In genomic region chr11:43962383-43962969, GRCh38 we compare ENCODE assay signal across 15 cellular contexts. TPM values are rescaled to one million over a fixed set of nuclear protein-coding genes. Genes with fewer than 3 reads are reported as not detected.
A peak's percentile ranks its signal among the peaks of the same experiment; 100 is the strongest.
DNase-seq lines count a peak whose midpoint lies in the region; ATAC-seq and TF ChIP-seq lines count a peak whose summit lies in the region.
"Had no signal": no experiment of that assay in that cellular context is flagged by ENCODE, and none has a peak within 500 bp of the region (broad histone marks: within the 10 kb centered on the region; RNA-seq: fewer than 3 reads in every experiment).

No MANE protein-coding gene starts in this region.

- H2AFZ ChIP-seq in neural cell (ENCODE audit: low read depth, low read length) = peak overlapping the region; percentile 37

- TF ChIP-seq RAD21 in neural cell (conservative IDR thresholded peaks at IDR 0.05) = no peak

- ATAC-seq in GM21447 (IDR thresholded peaks at IDR 0.05; ENCODE audit: unreplicated experiment) (no peak), HG02623 (IDR thresholded peaks at IDR 0.05; ENCODE audit: unreplicated experiment) (no peak)
- ATAC-seq: psoas muscle had no signal

- no peak for DNase-seq in BE2C
- peak; percentile 80 for DNase-seq in NCI-H2227 (lab: John Stamatoyannopoulos, UW; ENCODE audit: unreplicated experiment)
- DNase-seq in coronary artery (ENCODE audit: low spot score) = peak; percentile 11
- no peak for DNase-seq in Ammon's horn (ENCODE audit: low spot score)
- no peak for DNase-seq in effector memory CD4-positive, alpha-beta T cell
- DNase-seq: activated CD4-positive, CD25-positive, alpha-beta regulatory T cell; activated CD8-positive, alpha-beta memory T cell treated with anti-CD3 and anti-CD28 coated beads, Interleukin-2, amount 50 U/mL, for 4 hours; activated naive CD8-positive, alpha-beta T cell treated with anti-CD3 and anti-CD28 coated beads for 36 hours; DMS79; NCI-H2107; psoas muscle; stimulated activated CD4-positive, alpha-beta T cell treated with anti-CD3 and anti-CD28 coated beads, Interleukin-2, amount 100 ng/mL, for 24 hours had no signal

- peak overlapping the region; percentile 54 for H3K4me2 ChIP-seq in neural cell (ENCODE audit: low read length)

- no peaks in the 10 kb centered on the region for H3K36me3 ChIP-seq in BE2C
- no peaks in the 10 kb centered on the region for H3K36me3 ChIP-seq in neural cell (ENCODE audit: insufficient read depth, low read length)
- H3K36me3 ChIP-seq in effector memory CD4-positive, alpha-beta T cell (ENCODE audit: control insufficient read depth, insufficient read depth, low read length) = no peaks in the 10 kb centered on the region

- no peaks in the 10 kb centered on the region for H3K9me2 ChIP-seq in neural cell (ENCODE audit: insufficient read depth, low read length)

- TF ChIP-seq EP300 in neural cell (conservative IDR thresholded peaks at IDR 0.05; ENCODE audit: poor library complexity, severe bottlenecking) = no peak

- peak overlapping the region; percentile 18 to 60 for H3K27ac ChIP-seq in coronary artery
- H3K27ac ChIP-seq in neural cell (ENCODE audit: low read length) = peak overlapping the region; percentile 85
- H3K27ac ChIP-seq in effector memory CD4-positive, alpha-beta T cell (ENCODE audit: insufficient read depth, low read length, poor library complexity, severe bottlenecking) = no peak overlapping the region
- H3K27ac ChIP-seq: psoas muscle had no signal

- H3F3A ChIP-seq in neural cell (ENCODE audit: insufficient read depth, low read length, poor library complexity, severe bottlenecking) = no peaks in the 10 kb centered on the region

- H3K27me3 ChIP-seq in BE2C (no peaks in the 10 kb centered on the region), neural cell (ENCODE audit: insufficient read depth, low read depth, low read length) (no peaks in the 10 kb centered on the region)
- peaks cover 3% of the 10 kb centered on the region for H3K27me3 ChIP-seq in effector memory CD4-positive, alpha-beta T cell (replicated peaks; ENCODE audit: control insufficient read depth, insufficient read depth, low read length, poor library complexity, severe bottlenecking)

- peaks cover 13% of the 10 kb centered on the region for H3K4me1 ChIP-seq in BE2C
- no peaks in the 10 kb centered on the region for H3K4me1 ChIP-seq in effector memory CD4-positive, alpha-beta T cell (ENCODE audit: control insufficient read depth, insufficient read depth, low read length, poor library complexity, severe bottlenecking)
- H3K4me1 ChIP-seq: psoas muscle had no signal

- H3K79me2 ChIP-seq in neural cell (replicated peaks; ENCODE audit: insufficient read depth, low read length) = no peaks in the 10 kb centered on the region

- H3K9me3 ChIP-seq in BE2C (no peaks in the 10 kb centered on the region), neural cell (ENCODE audit: low read length) (no peaks in the 10 kb centered on the region)
- H3K9me3 ChIP-seq in effector memory CD4-positive, alpha-beta T cell (ENCODE audit: control insufficient read depth, low read length) = no peaks in the 10 kb centered on the region

- H3K4me3 ChIP-seq in BE2C (ENCODE audit: low read depth, low read length) (peak overlapping the region; percentile 2), coronary artery (peak overlapping the region; percentile 22), neural cell (ENCODE audit: low read length) (peak overlapping the region; percentile 43)
- H3K4me3 ChIP-seq in effector memory CD4-positive, alpha-beta T cell (ENCODE audit: insufficient read depth, low read depth, low read length, poor library complexity, severe bottlenecking) = no peak overlapping the region
- H3K4me3 ChIP-seq: psoas muscle had no signal

- TF ChIP-seq CTCF in BE2C (IDR thresholded peaks at IDR 0.05; ENCODE audit: low read depth, low read length) (no peak), coronary artery (IDR thresholded peaks at IDR 0.05) (no peak), neural cell (IDR thresholded peaks at IDR 0.05; ENCODE audit: poor library complexity, severe bottlenecking) (no peak)

- peak overlapping the region; percentile 52 for H3K9ac ChIP-seq in neural cell (ENCODE audit: low read length)

- H4K20me1 ChIP-seq in neural cell (ENCODE audit: insufficient read depth) = no peaks in the 10 kb centered on the region

TF ChIP-seq in neural cell, 6 proteins besides CTCF, POLR2A, EP300 and RAD21:
- peak; percentile 87 for TF ChIP-seq REST (IDR thresholded peaks at IDR 0.05; ENCODE audit: borderline replicate concordance)
- no peak for TF ChIP-seq EZH2 (IDR thresholded peaks at IDR 0.05; ENCODE audit: borderline replicate concordance, insufficient read depth, low read length, poor library complexity, severe bottlenecking)

RNA-seq across cellular contexts. Expression of gene C11orf96, which starts 20.0 kb away (rescaled TPM):
- polyA plus RNA-seq in BE2C (2012; ENCODE audit: insufficient read depth, insufficient read length, low read depth) = 125 TPM
- polyA plus RNA-seq in neural cell = 49.9 and 53.2 TPM in 2 replicates
- polyA minus RNA-seq in neural cell = 31.6 and 50.2 TPM in 2 replicates

Comparison
In these comparisons a context has a peak if more than half of its experiments do, and no peak if none do; other contexts are left out.
1. DNase-seq: peak in NCI-H2227 (single experiment) and coronary artery (single experiment); none in BE2C (single experiment), Ammon's horn (single experiment) and effector memory CD4-positive, alpha-beta T cell (0 of 3).